22 cellular contexts compared by ENCODE assay signal in the genomic region with DNA sequence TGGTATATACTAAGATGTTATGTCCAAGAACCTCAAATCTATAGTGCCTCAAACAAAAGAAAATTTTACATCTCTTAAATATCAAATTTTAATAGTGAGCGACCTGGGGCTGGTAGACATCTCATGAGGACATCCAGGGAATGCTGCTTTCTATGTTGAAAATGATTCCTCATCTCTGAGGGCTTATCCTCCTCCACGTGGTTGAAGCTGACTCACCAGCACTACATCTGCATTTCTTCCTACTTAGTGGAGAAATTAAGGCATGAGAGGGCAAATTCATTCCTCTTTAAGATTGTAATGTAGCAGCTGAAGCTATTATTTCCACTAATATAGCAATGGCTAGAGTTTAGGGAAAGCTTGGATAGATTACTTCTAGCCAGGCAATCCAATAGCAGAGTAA.
DNase-seq lines count a peak whose midpoint lies in the region; ATAC-seq, FAIRE-seq and TF ChIP-seq lines count a peak whose summit lies in the region.
"Had no signal": no experiment of that assay in that cellular context is flagged by ENCODE, and none has a peak within 500 bp of the region (broad histone marks: within the 10 kb centered on the region; RNA-seq: fewer than 3 reads in every experiment).

No MANE protein-coding gene starts in this region.

- H3K4me2 ChIP-seq in neural progenitor cell: no peak overlapping the region
- H3K4me2 ChIP-seq: PC-9 had no signal

- no peaks in the 10 kb centered on the region for H3K36me3 Mint-ChIP-seq in neural progenitor cell
- H3K36me3 Mint-ChIP-seq: CD14-positive monocyte had no signal

- no peak overlapping the region for H3K4me3 Mint-ChIP-seq in neural progenitor cell
- H3K4me3 Mint-ChIP-seq: CD14-positive monocyte had no signal

- no peaks in the 10 kb centered on the region for H3K79me2 ChIP-seq in neural progenitor cell (ENCODE audit: low read depth)

- H3K4me1 Mint-ChIP-seq in neural progenitor cell: no peaks in the 10 kb centered on the region
- H3K4me1 Mint-ChIP-seq: CD14-positive monocyte had no signal

- no peaks in the 10 kb centered on the region for H3K27me3 ChIP-seq in adipocyte (replicated peaks; ENCODE audit: control insufficient read depth, insufficient read depth, low read length)
- no peaks in the 10 kb centered on the region for H3K27me3 ChIP-seq in neural progenitor cell
- H3K27me3 ChIP-seq: MG63 had no signal

- H3K9me3 ChIP-seq in adipocyte (ENCODE audit: control insufficient read depth, low read length): no peaks in the 10 kb centered on the region
- no peaks in the 10 kb centered on the region for H3K9me3 ChIP-seq in neural progenitor cell (ENCODE audit: low read depth)
- H3K9me3 ChIP-seq: MG63 had no signal

- H3F3A ChIP-seq in neural progenitor cell (ENCODE audit: low read depth): no peaks in the 10 kb centered on the region

- no peak overlapping the region for H2AFZ ChIP-seq in neural progenitor cell (replicated peaks)

- DNase-seq in EL (peak; percentile 30), LHCN-M2 (ENCODE audit: low read depth) (peak; percentile 11), adipocyte (ENCODE audit: low read depth) (peak; percentile 33), epithelial cell of esophagus (ENCODE audit: low read depth) (peak; percentile 13), D721Med (ENCODE audit: insufficient read length, low spot score) (no peak), neural progenitor cell (ENCODE audit: low spot score) (no peak)
- DNase-seq in stimulated activated CD4-positive, alpha-beta T cell treated with anti-CD3 and anti-CD28 coated beads, Interleukin-4, amount 100 ng/mL, for 4 hours: no peak
- DNase-seq: Karpas-422, MG63, NCI-H1417, NCI-H1694 treated with DMSO at 0.1 percent for 48 hours, NCI-H2081 treated with DMSO at 0.1 percent for 48 hours, NCI-H2171 treated with DMSO at 0.1 percent for 48 hours, NCI-H446 treated with DMSO at 0.1 percent for 48 hours, NCI-H526 treated with DMSO at 0.1 percent for 48 hours, PC-9, SHP77 treated with DMSO at 0.1 percent for 48 hours had no signal

- no peaks in the 10 kb centered on the region for H4K20me1 ChIP-seq in neural progenitor cell (ENCODE audit: low read depth)

- H3K36me3 ChIP-seq in adipocyte (ENCODE audit: control insufficient read depth, insufficient read depth, low read length, severe bottlenecking) (no peaks in the 10 kb centered on the region), neural progenitor cell (no peaks in the 10 kb centered on the region)
- H3K36me3 ChIP-seq: MG63 had no signal

- TF ChIP-seq CTCF in epithelial cell of esophagus (IDR thresholded peaks at IDR 0.05; ENCODE audit: insufficient read depth, low read depth, low read length, missing control alignments): no peak
- TF ChIP-seq CTCF in D721Med (IDR thresholded peaks at IDR 0.05; ENCODE audit: insufficient read depth, missing control alignments): no peak
- TF ChIP-seq CTCF in neural progenitor cell (IDR thresholded peaks at IDR 0.05): no peak

- ATAC-seq in HG02852 (IDR thresholded peaks at IDR 0.05; ENCODE audit: unreplicated experiment): no peak

- H3K9me3 Mint-ChIP-seq in neural progenitor cell: no peaks in the 10 kb centered on the region

- H3K4me1 ChIP-seq in adipocyte (ENCODE audit: control insufficient read depth, insufficient read depth, low read length): no peaks in the 10 kb centered on the region
- peaks cover 4% of the 10 kb centered on the region for H3K4me1 ChIP-seq in neural progenitor cell

- H3K27me3 Mint-ChIP-seq in neural progenitor cell (ENCODE audit: insufficient read depth, low read depth): no peaks in the 10 kb centered on the region

- FAIRE-seq in D721Med (lab: Jason Lieb, UNC): no peak
- FAIRE-seq: GM12891 had no signal

- H3K27ac Mint-ChIP-seq in neural progenitor cell: no peak overlapping the region
- H3K27ac Mint-ChIP-seq: CD14-positive monocyte had no signal

- H3K9ac ChIP-seq in adipocyte (ENCODE audit: low read length) (no peak overlapping the region), neural progenitor cell (no peak overlapping the region)

- no peak overlapping the region for H3K4me3 ChIP-seq in adipocyte (ENCODE audit: low read length)
- H3K4me3 ChIP-seq in epithelial cell of esophagus (ENCODE audit: low read length): no peak overlapping the region
- no peak overlapping the region for H3K4me3 ChIP-seq in neural progenitor cell
- H3K4me3 ChIP-seq: MG63, PC-9, SK-N-MC had no signal

- H3K27ac ChIP-seq in neural progenitor cell: no peak overlapping the region
- H3K27ac ChIP-seq: PC-9, RWPE1, SK-N-MC had no signal

Comparison
In these comparisons a context has a peak if more than half of its experiments do, and no peak if none do; other contexts are left out.
1. DNase-seq: peak in EL (single experiment), LHCN-M2 (single experiment), adipocyte (single experiment) and epithelial cell of esophagus (single experiment); none in D721Med (single experiment), neural progenitor cell (single experiment) and stimulated activated CD4-positive, alpha-beta T cell treated with anti-CD3 and anti-CD28 coated beads, Interleukin-4, amount 100 ng/mL, for 4 hours (0 of 2).